In the genomic region with DNA sequence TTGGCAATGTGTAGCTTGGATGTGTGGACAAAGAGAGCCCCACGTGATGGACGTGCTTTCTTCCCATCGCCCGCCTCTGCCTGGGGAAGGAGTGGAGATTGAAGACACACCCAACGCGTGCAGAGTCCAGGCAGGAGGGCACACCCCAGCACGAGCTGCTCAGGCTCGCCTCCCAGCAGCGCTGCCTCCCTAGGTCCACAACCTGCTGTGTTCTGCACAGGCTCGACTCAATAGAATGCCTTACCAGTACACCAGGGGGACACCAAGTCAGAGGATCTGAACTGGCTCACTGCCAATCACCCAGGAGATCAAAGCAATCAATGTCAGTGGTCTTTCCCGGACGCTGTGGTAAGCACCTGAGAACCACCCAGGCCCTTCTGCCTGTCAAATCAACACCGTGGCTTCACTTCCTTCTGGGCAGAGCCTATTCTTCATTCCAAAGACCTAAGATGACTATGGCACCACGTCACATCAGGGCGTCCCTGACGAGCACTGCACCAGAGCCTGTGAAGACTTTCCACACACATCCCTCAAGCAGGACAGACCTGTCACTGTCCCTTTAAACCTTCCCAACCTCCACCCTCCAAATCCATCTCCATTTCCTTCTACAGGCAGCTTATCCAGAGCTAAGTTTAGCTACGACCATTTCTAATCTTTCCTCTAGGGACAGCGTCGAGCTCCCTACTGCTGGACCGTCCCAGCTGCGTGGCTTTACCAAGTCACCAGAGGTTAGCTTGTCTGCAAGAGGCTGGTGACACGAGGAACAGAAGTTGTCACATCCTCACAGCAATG, we compare ENCODE assay signal across 9 cellular contexts.
DNase-seq lines count a peak whose midpoint lies in the region; ATAC-seq, FAIRE-seq and TF ChIP-seq lines count a peak whose summit lies in the region.
"Had no signal": no experiment of that assay in that cellular context is flagged by ENCODE, and none has a peak within 500 bp of the region (broad histone marks: within the 10 kb centered on the region; RNA-seq: fewer than 3 reads in every experiment).

No MANE protein-coding gene starts in this region.

- peak overlapping the region in 1 of 2 experiments; percentile 92 for H3K14ac ChIP-seq in mesenchymal stem cell (ENCODE audit: low read length in 2 of 2)

- whole genome bisulfite sequencing in mesenchymal stem cell, result 77% methylated on average over 21 of the region's 22 CpGs

- H3K27me3 Mint-ChIP-seq in CD14-positive monocyte (ENCODE audit: low read depth in 3 of 3), result no peaks in the 10 kb centered on the region
- H3K27me3 Mint-ChIP-seq: IgD-negative memory B cell had no signal

- peak overlapping the region; percentile 5 to 27 for H3K4me3 Mint-ChIP-seq in CD14-positive monocyte

- no peak overlapping the region for H2BK15ac ChIP-seq in mesenchymal stem cell (ENCODE audit: low read depth, poor library complexity, severe bottlenecking)

- H2AFZ ChIP-seq in mesenchymal stem cell (ENCODE audit: low read depth, low read length), result no peak overlapping the region

- no peak overlapping the region for H3K4me2 ChIP-seq in mesenchymal stem cell (ENCODE audit: low read length, poor library complexity, severe bottlenecking)

- H4K91ac ChIP-seq in mesenchymal stem cell (ENCODE audit: low read length), result peak overlapping the region; percentile 66

- H3K79me1 ChIP-seq in mesenchymal stem cell (replicated peaks; ENCODE audit: low read length, poor library complexity, severe bottlenecking), result peaks cover 35% of the 10 kb centered on the region

- H3K9me3 Mint-ChIP-seq in CD14-positive monocyte, result peaks cover 2 to 12% (median 3%) of the 10 kb centered on the region in 7 donors

- FAIRE-seq in urothelium cell line (lab: Jason Lieb, UNC), result peak; percentile 81

- TF ChIP-seq CTCF in CD14-positive monocyte (IDR thresholded peaks at IDR 0.05) (peak; percentile 56), HEK293 (tag by site-specific recombination; IDR thresholded peaks at IDR 0.05) (peak; percentile 22; the same call in 1 of the 2 replicates)

- no peak overlapping the region for H3K4me3 ChIP-seq in HEK293 (ENCODE audit: low read depth, low read length)
- H3K4me3 ChIP-seq in duodenal mucosa (ENCODE audit: low read depth in 1 of 2, low read length in 2 of 2), result peak overlapping the region; percentile 43 to 67
- no peak overlapping the region for H3K4me3 ChIP-seq in mesenchymal stem cell (ENCODE audit: insufficient read depth in 1 of 2, low read depth in 1 of 2, low read length in 2 of 2)

- peak overlapping the region; percentile 21 for H4K8ac ChIP-seq in mesenchymal stem cell (ENCODE audit: low read length)

- H3K18ac ChIP-seq in mesenchymal stem cell (ENCODE audit: low read depth in 1 of 2, low read length in 2 of 2), result peak overlapping the region; percentile 17 to 83

- peaks cover 49 to 55% of the 10 kb centered on the region in 2 donors for H3K36me3 Mint-ChIP-seq in CD14-positive monocyte

- H3K27ac Mint-ChIP-seq in CD14-positive monocyte, result peak overlapping the region; percentile 71 to 99 (median 99)

- DNase-seq in CD14-positive monocyte (ENCODE audit: low spot score) (peak; percentile 82), OCI-M1 (lab: John Stamatoyannopoulos, UW) (peak; percentile 54), mesenchymal stem cell (peak; percentile 74), urothelium cell line (ENCODE audit: low spot score) (peak; percentile 61)

- H2BK5ac ChIP-seq in mesenchymal stem cell (ENCODE audit: low read depth, low read length, poor library complexity, severe bottlenecking), result no peak overlapping the region

- H3K9ac ChIP-seq in duodenal mucosa (ENCODE audit: low read depth in 1 of 2, low read length in 2 of 2) (peak overlapping the region; percentile 51 to 71), mesenchymal stem cell (ENCODE audit: low read length) (peak overlapping the region; percentile 37)

- H3K23ac ChIP-seq in mesenchymal stem cell (ENCODE audit: low read length in 2 of 2), result no peak overlapping the region

- peak overlapping the region; percentile 75 to 89 for H2BK12ac ChIP-seq in mesenchymal stem cell (ENCODE audit: low read length in 2 of 2)

- H3K9me3 ChIP-seq in HEK293 (ENCODE audit: control insufficient read depth, insufficient read depth, low read depth, low read length), result no peaks in the 10 kb centered on the region
- H3K9me3 ChIP-seq in duodenal mucosa (ENCODE audit: control insufficient read depth in 1 of 2, low read length in 2 of 2), result no peaks in the 10 kb centered on the region
- no peaks in the 10 kb centered on the region for H3K9me3 ChIP-seq in mesenchymal stem cell (ENCODE audit: control insufficient read depth, low read length)

- peak overlapping the region; percentile 10 for H2AK5ac ChIP-seq in mesenchymal stem cell (ENCODE audit: low read length, severe bottlenecking)

- H2BK120ac ChIP-seq in mesenchymal stem cell (ENCODE audit: low read depth, low read length), result no peak overlapping the region

- H3K4me1 Mint-ChIP-seq in CD14-positive monocyte, result peaks cover 68% of the 10 kb centered on the region

- ATAC-seq in HG02642 (IDR thresholded peaks at IDR 0.05; ENCODE audit: poor library complexity, unreplicated experiment) (no peak), HG02763 (IDR thresholded peaks at IDR 0.05; ENCODE audit: unreplicated experiment) (no peak)

- intact Hi-C loops in CD14-positive monocyte (cut with micrococcal nuclease), result no loop called here

- peak overlapping the region; percentile 39 to 76 for H3K4ac ChIP-seq in mesenchymal stem cell (ENCODE audit: low read depth in 1 of 2, low read length in 2 of 2)

- H3K36me3 ChIP-seq in HEK293 (ENCODE audit: control insufficient read depth in 2 of 2, insufficient read depth in 1 of 2, low read length in 2 of 2) (no peaks in the 10 kb centered on the region), duodenal mucosa (ENCODE audit: control insufficient read depth in 1 of 2, insufficient read depth in 2 of 2, low read length in 2 of 2) (peaks cover 0 to 6% of the 10 kb centered on the region in 2 donors), mesenchymal stem cell (ENCODE audit: control insufficient read depth in 1 of 2, insufficient read depth in 2 of 2, low read depth in 1 of 2, low read length in 2 of 2) (peaks cover 0 to 34% of the 10 kb centered on the region in 2 experiments)

- CTCF ChIA-PET in HEK293 (lab: Yijun Ruan, JAX), result interaction anchor here (0.5 to 1.4 kb wide), 7 partner anchors 9 to 74 kb away, joined by 3 to 7 read pairs (median 4); no protein-coding TSS in a partner anchor

- POLR2A ChIA-PET in HEK293 (lab: Yijun Ruan, JAX), result no interaction called here

- H3K27ac ChIP-seq in HEK293 (ENCODE audit: extremely low read depth, low read depth, low read length) (no peak overlapping the region), duodenal mucosa (ENCODE audit: low read depth, low read length) (peak overlapping the region; percentile 66), mesenchymal stem cell (ENCODE audit: low read length, poor library complexity, severe bottlenecking) (no peak overlapping the region)

- H3K4me1 ChIP-seq in HEK293 (ENCODE audit: control insufficient read depth, insufficient read depth, low read length) (peaks cover 6% of the 10 kb centered on the region), duodenal mucosa (ENCODE audit: control insufficient read depth in 1 of 2, insufficient read depth in 2 of 2, low read length in 2 of 2) (peaks cover 32 to 47% of the 10 kb centered on the region in 2 donors), mesenchymal stem cell (ENCODE audit: control insufficient read depth, insufficient read depth, low read depth, low read length) (peaks cover 30% of the 10 kb centered on the region)

- H3K27me3 ChIP-seq in duodenal mucosa (ENCODE audit: control insufficient read depth in 1 of 2, insufficient read depth in 2 of 2, low read length in 2 of 2), result no peaks in the 10 kb centered on the region
- no peaks in the 10 kb centered on the region for H3K27me3 ChIP-seq in mesenchymal stem cell (ENCODE audit: control insufficient read depth in 1 of 2, insufficient read depth in 1 of 2, low read length in 2 of 2)

TF ChIP-seq in HEK293, 187 proteins besides CTCF, POLR2A, EP300 and RAD21:
- TF ChIP-seq SP3 (tag by site-specific recombination; IDR thresholded peaks at IDR 0.05) (no peak), ZIC2 (tag by site-specific recombination; IDR thresholded peaks at IDR 0.05) (peak; percentile 86), ZNF488 (tag by site-specific recombination; IDR thresholded peaks at IDR 0.05) (no peak)

Comparison
In these comparisons a context has a peak if more than half of its experiments do, and no peak if none do; other contexts are left out.
1. H3K4me3 ChIP-seq: peak in duodenal mucosa (2 of 2); none in HEK293 (single experiment) and mesenchymal stem cell (0 of 2).
2. Peak in every context shown above with its lines, with median percentiles within 50 percentile points of each other: DNase-seq.